Comparison of ENCODE assay signal across 9 cellular contexts in the genomic region with DNA sequence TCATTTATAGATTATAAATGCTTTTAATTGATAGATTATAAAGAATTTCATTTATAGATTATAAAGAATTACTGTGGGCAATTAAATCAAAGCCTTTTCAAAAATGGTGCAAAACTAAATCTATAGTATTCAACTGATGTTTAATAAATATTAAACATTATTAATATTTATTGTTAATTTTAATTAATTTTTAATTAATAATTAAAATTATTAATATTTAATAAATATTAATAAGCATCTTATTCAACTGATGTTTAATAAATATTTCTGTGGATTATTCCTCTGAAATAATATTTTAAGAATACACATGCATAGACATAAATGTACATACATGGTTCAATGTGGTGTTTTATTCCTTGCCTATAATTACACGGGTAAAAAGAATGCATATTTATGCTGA.
"Had no signal": no experiment of that assay in that cellular context is flagged by ENCODE, and none has a peak within 500 bp of the region (broad histone marks: within the 10 kb centered on the region; RNA-seq: fewer than 3 reads in every experiment).

No MANE protein-coding gene starts in this region.

- FAIRE-seq: H1, H54, HTR-8/SVneo, K562 had no signal

- H3K9me3 Mint-ChIP-seq: GM23338, H9 had no signal

- H3K27ac Mint-ChIP-seq: GM23338, H9 had no signal

- H3K4me1 Mint-ChIP-seq: GM23338, H9 had no signal

- H3K4me3 Mint-ChIP-seq: GM23338, H9 had no signal

- H3K4me3 ChIP-seq: GM23338, K562 had no signal

- ATAC-seq: GM23338, K562 had no signal

- DNase-seq: H9, HCEC 1CT, IMR-90, KG1 had no signal
